In genomic region chr16:89910717-89911354, GRCh38 we compare ENCODE assay signal across 1 cellular context.
A peak's percentile ranks its signal among the peaks of the same experiment; 100 is the strongest.
TF ChIP-seq lines count a peak whose summit lies in the region.

No MANE protein-coding gene starts in this region.

TF ChIP-seq in HepG2, 621 proteins besides CTCF, POLR2A, EP300 and RAD21 (continued from another document):
- TF ChIP-seq CAMTA2 (CRISPR knock-in tag; IDR thresholded peaks at IDR 0.05; ENCODE audit: borderline replicate concordance) (0 out of 2 replicates have a peak, but pooled peaks have one; percentile 57), HINFP (CRISPR knock-in tag; IDR thresholded peaks at IDR 0.05; ENCODE audit: low read depth) (no peak), AGO2 (optimal IDR thresholded peaks at IDR 0.05; ENCODE audit: low read depth, low read length) (peak; percentile 66), ZNF235 (CRISPR knock-in tag; IDR thresholded peaks at IDR 0.05; ENCODE audit: borderline replicate concordance) (0 out of 2 replicates have a peak, but pooled peaks have one; percentile 43)
